ENCODE assay signal across 8 cellular contexts in genomic region chr22:45163074-45163416, GRCh38. TPM values are rescaled to one million over a fixed set of nuclear protein-coding genes. Genes with fewer than 3 reads are reported as not detected.
DNase-seq lines count a peak whose midpoint lies in the region; ATAC-seq and TF ChIP-seq lines count a peak whose summit lies in the region.

No MANE protein-coding gene starts in this region.

- ATAC-seq in activated naive CD8-positive, alpha-beta T cell treated with anti-CD3 and anti-CD28 coated beads, Interleukin-2, amount 10 ng/mL, durations not matched to agents 7 days and 5 days (ENCODE audit: low read depth) = peak; percentile 20
- ATAC-seq in right cardiac atrium (peak; percentile 55 to 67), HG03520 (IDR thresholded peaks at IDR 0.05; ENCODE audit: unreplicated experiment) (no peak)

- 8% methylated on average over 11 of the region's 11 CpGs for WGBS in right cardiac atrium

- H3K27ac ChIP-seq in right cardiac atrium (ENCODE audit: low read length) = peak overlapping the region; percentile 48

- intact Hi-C loops in right cardiac atrium (cut with DNase I) = no loop called here

- peak overlapping the region; percentile 97 for H3K4me3 Mint-ChIP-seq in activated T-cell treated with anti-CD3 and anti-CD28 coated beads, Interleukin-2, amount 50 U/mL, for 24 hours
- H3K4me3 Mint-ChIP-seq in activated naive CD8-positive, alpha-beta T cell treated with anti-CD3 and anti-CD28 coated beads, Interleukin-2, amount 10 ng/mL, durations not matched to agents 7 days and 5 days = peak overlapping the region; percentile 100

- H3K4me3 ChIP-seq in Jurkat, Clone E6-1 (ENCODE audit: low read length) = peak overlapping the region; percentile 95
- H3K4me3 ChIP-seq in right cardiac atrium (ENCODE audit: low read length) (peak overlapping the region; percentile 98), retinal pigment epithelial cell (ENCODE audit: low read length) (peak overlapping the region; percentile 78)

- no peak for TF ChIP-seq CTCF in retinal pigment epithelial cell (conservative IDR thresholded peaks at IDR 0.05; ENCODE audit: low read depth, low read length)

- no peaks in the 10 kb centered on the region for H3K9me3 Mint-ChIP-seq in activated T-cell treated with anti-CD3 and anti-CD28 coated beads, Interleukin-2, amount 50 U/mL, for 24 hours
- no peaks in the 10 kb centered on the region for H3K9me3 Mint-ChIP-seq in activated naive CD8-positive, alpha-beta T cell treated with anti-CD3 and anti-CD28 coated beads, Interleukin-2, amount 10 ng/mL, durations not matched to agents 7 days and 5 days

- peaks cover 65% of the 10 kb centered on the region for H3K36me3 Mint-ChIP-seq in activated T-cell treated with anti-CD3 and anti-CD28 coated beads, Interleukin-2, amount 50 U/mL, for 24 hours (ENCODE audit: low read depth)
- H3K36me3 Mint-ChIP-seq in activated naive CD8-positive, alpha-beta T cell treated with anti-CD3 and anti-CD28 coated beads, Interleukin-2, amount 10 ng/mL, durations not matched to agents 7 days and 5 days = peaks cover 23% of the 10 kb centered on the region

- H3K4me1 Mint-ChIP-seq in activated T-cell treated with anti-CD3 and anti-CD28 coated beads, Interleukin-2, amount 50 U/mL, for 24 hours (ENCODE audit: low read depth) = peaks cover 53% of the 10 kb centered on the region
- peaks cover 46% of the 10 kb centered on the region for H3K4me1 Mint-ChIP-seq in activated naive CD8-positive, alpha-beta T cell treated with anti-CD3 and anti-CD28 coated beads, Interleukin-2, amount 10 ng/mL, durations not matched to agents 7 days and 5 days

- POLR2A ChIA-PET in activated naive CD8-positive, alpha-beta T cell treated with anti-CD3 and anti-CD28 coated beads, Interleukin-2, amount 10 ng/mL, durations not matched to agents 7 days and 5 days (lab: Charles Lee) = interaction anchor here (1.0 to 3.3 kb wide), 5 partner anchors 11 to 250 kb away, joined by 3 to 74 read pairs (median 6); partner anchors contain the start of genes RIBC2 and SMC1B

- no peaks in the 10 kb centered on the region for H3K27me3 ChIP-seq in right cardiac atrium (ENCODE audit: control insufficient read depth, insufficient read depth)

- peaks cover 9% of the 10 kb centered on the region for H3K4me1 ChIP-seq in right cardiac atrium (ENCODE audit: control insufficient read depth, insufficient read depth, low read length)

- H3K9me3 ChIP-seq in right cardiac atrium (ENCODE audit: control insufficient read depth, low read length) = no peaks in the 10 kb centered on the region

- no peak for DNase-seq in activated T-cell treated with anti-CD3 and anti-CD28 coated beads, Interleukin-2, amount 50 U/mL, for 24 hours
- DNase-seq in activated T-cell treated with anti-CD3 and anti-CD28 coated beads for 4 hours = no peak
- DNase-seq in Jurkat, Clone E6-1 (ENCODE audit: low read depth, low spot score) = no peak
- DNase-seq in activated naive CD8-positive, alpha-beta T cell treated with anti-CD3 and anti-CD28 coated beads, Interleukin-2, amount 10 ng/mL, durations not matched to agents 7 days and 5 days = no peak
- DNase-seq in right cardiac atrium = peak in 1 of 3 donors; percentile 31
- no peak for DNase-seq in retinal pigment epithelial cell (ENCODE audit: low read depth)
- no peak for DNase-seq in AML-193 (lab: John Stamatoyannopoulos, UW)

- no peaks in the 10 kb centered on the region for H3K27me3 Mint-ChIP-seq in activated T-cell treated with anti-CD3 and anti-CD28 coated beads, Interleukin-2, amount 50 U/mL, for 24 hours
- H3K27me3 Mint-ChIP-seq in activated naive CD8-positive, alpha-beta T cell treated with anti-CD3 and anti-CD28 coated beads, Interleukin-2, amount 10 ng/mL, durations not matched to agents 7 days and 5 days = no peaks in the 10 kb centered on the region

- peak overlapping the region; percentile 96 for H3K27ac Mint-ChIP-seq in activated T-cell treated with anti-CD3 and anti-CD28 coated beads, Interleukin-2, amount 50 U/mL, for 24 hours
- H3K27ac Mint-ChIP-seq in activated naive CD8-positive, alpha-beta T cell treated with anti-CD3 and anti-CD28 coated beads, Interleukin-2, amount 10 ng/mL, durations not matched to agents 7 days and 5 days = peak overlapping the region; percentile 94

RNA-seq across cellular contexts. Expression of gene NUP50, which starts 0.7 kb away (rescaled TPM):
- polyA plus RNA-seq in Jurkat, Clone E6-1 (2012; ENCODE audit: insufficient read depth, insufficient read length) = 85.6 TPM
- 100 to 1,000 TPM; 150 to 152 TPM for total RNA-seq in activated naive CD8-positive, alpha-beta T cell treated with anti-CD3 and anti-CD28 coated beads, Interleukin-2, amount 10 ng/mL, durations not matched to agents 7 days and 5 days
- 10 to 100 TPM; 15.3 to 24.8 (median 19.7) TPM for total RNA-seq in right cardiac atrium
- 5.8 TPM for polyA plus RNA-seq in right cardiac atrium

Comparison
In these comparisons a context has a peak if more than half of its experiments do, and no peak if none do; other contexts are left out.
1. RNA of gene NUP50, which starts 0.7 kb away (total RNA-seq): 150 to 152 TPM in activated naive CD8-positive, alpha-beta T cell treated with anti-CD3 and anti-CD28 coated beads, Interleukin-2, amount 10 ng/mL, durations not matched to agents 7 days and 5 days; 15.3 to 24.8 TPM in right cardiac atrium; every median in the first group is over 4 times any median in the second.
2. Peak in every context shown above with its lines, with median percentiles within 50 percentile points of each other: H3K4me3 ChIP-seq.